In genomic region chr9:131735238-131736181, GRCh38 we compare ENCODE assay signal across 9 cellular contexts. TPM values are rescaled to one million over a fixed set of nuclear protein-coding genes. Genes with fewer than 3 reads are reported as not detected.
A peak's percentile ranks its signal among the peaks of the same experiment; 100 is the strongest.
DNase-seq lines count a peak whose midpoint lies in the region; ATAC-seq lines count a peak whose summit lies in the region.
"Had no signal": no experiment of that assay in that cellular context is flagged by ENCODE, and none has a peak within 500 bp of the region (broad histone marks: within the 10 kb centered on the region; RNA-seq: fewer than 3 reads in every experiment).

No MANE protein-coding gene starts in this region.

- H3K36me3 Mint-ChIP-seq in stimulated activated naive CD8-positive, alpha-beta T cell treated with anti-CD3 and anti-CD28 coated beads, Interleukin-15, Interleukin-2, amounts not matched to agents 100 ng/mL and 50 ng/mL, for 24 hours (ENCODE audit: low read depth) = peaks cover 27% of the 10 kb centered on the region
- peaks cover 70% of the 10 kb centered on the region for H3K36me3 Mint-ChIP-seq in activated T-helper 17 cell treated with anti-CD3 and anti-CD28 coated beads, Interleukin-2, amount 50 U/mL, for 72 hours (ENCODE audit: low read depth)
- H3K36me3 Mint-ChIP-seq in memory B cell = peaks cover 9% of the 10 kb centered on the region

- no peak for DNase-seq in stimulated activated naive CD8-positive, alpha-beta T cell treated with anti-CD3 and anti-CD28 coated beads, Interleukin-15, Interleukin-2, amounts not matched to agents 100 U/mL and 50 U/mL, for 24 hours
- DNase-seq in memory B cell (ENCODE audit: low spot score in 2 of 2) (no peak), UCSD-AML1 (lab: John Stamatoyannopoulos, UW; ENCODE audit: unreplicated experiment) (no peak), EL (no peak)
- no peak for DNase-seq in activated effector memory CD4-positive, alpha-beta T cell treated with anti-CD3 and anti-CD28 coated beads, Interleukin-2, amount 50 U/mL, for 16 hours
- DNase-seq: activated CD4-positive, alpha-beta T cell treated with anti-CD3 and anti-CD28 coated beads for 4 hours had no signal

- peak overlapping the region; percentile 61 for H3K4me3 Mint-ChIP-seq in stimulated activated naive CD8-positive, alpha-beta T cell treated with anti-CD3 and anti-CD28 coated beads, Interleukin-15, Interleukin-2, amounts not matched to agents 100 ng/mL and 50 ng/mL, for 24 hours
- H3K4me3 Mint-ChIP-seq in activated T-helper 17 cell treated with anti-CD3 and anti-CD28 coated beads, Interleukin-2, amount 50 U/mL, for 72 hours = peak overlapping the region; percentile 87
- peak overlapping the region; percentile 82 for H3K4me3 Mint-ChIP-seq in memory B cell

- no peaks in the 10 kb centered on the region for H3K9me3 Mint-ChIP-seq in stimulated activated naive CD8-positive, alpha-beta T cell treated with anti-CD3 and anti-CD28 coated beads, Interleukin-15, Interleukin-2, amounts not matched to agents 100 ng/mL and 50 ng/mL, for 24 hours
- no peaks in the 10 kb centered on the region for H3K9me3 Mint-ChIP-seq in activated T-helper 17 cell treated with anti-CD3 and anti-CD28 coated beads, Interleukin-2, amount 50 U/mL, for 72 hours
- no peaks in the 10 kb centered on the region for H3K9me3 Mint-ChIP-seq in memory B cell

- H3K27ac Mint-ChIP-seq in stimulated activated naive CD8-positive, alpha-beta T cell treated with anti-CD3 and anti-CD28 coated beads, Interleukin-15, Interleukin-2, amounts not matched to agents 100 ng/mL and 50 ng/mL, for 24 hours = peak overlapping the region; percentile 78
- peak overlapping the region; percentile 92 for H3K27ac Mint-ChIP-seq in activated T-helper 17 cell treated with anti-CD3 and anti-CD28 coated beads, Interleukin-2, amount 50 U/mL, for 72 hours
- H3K27ac Mint-ChIP-seq in memory B cell = peak overlapping the region; percentile 94

- ATAC-seq in stimulated activated naive CD8-positive, alpha-beta T cell treated with anti-CD3 and anti-CD28 coated beads, Interleukin-15, Interleukin-2, amounts not matched to agents 100 U/mL and 50 U/mL, for 24 hours = no peak
- ATAC-seq in activated T-helper 17 cell treated with anti-CD3 and anti-CD28 coated beads, Interleukin-2, amount 50 U/mL, for 72 hours (replicated peaks) = no peak
- ATAC-seq in memory B cell (ENCODE audit: low read depth) (no peak), HG03108 (IDR thresholded peaks at IDR 0.05; ENCODE audit: unreplicated experiment) (no peak)

- H3K4me1 Mint-ChIP-seq in stimulated activated naive CD8-positive, alpha-beta T cell treated with anti-CD3 and anti-CD28 coated beads, Interleukin-15, Interleukin-2, amounts not matched to agents 100 ng/mL and 50 ng/mL, for 24 hours (ENCODE audit: low read depth) = peaks cover 86% of the 10 kb centered on the region
- H3K4me1 Mint-ChIP-seq in activated T-helper 17 cell treated with anti-CD3 and anti-CD28 coated beads, Interleukin-2, amount 50 U/mL, for 72 hours = peaks cover 57% of the 10 kb centered on the region
- peaks cover 59% of the 10 kb centered on the region for H3K4me1 Mint-ChIP-seq in memory B cell

- no peaks in the 10 kb centered on the region for H3K27me3 Mint-ChIP-seq in stimulated activated naive CD8-positive, alpha-beta T cell treated with anti-CD3 and anti-CD28 coated beads, Interleukin-15, Interleukin-2, amounts not matched to agents 100 ng/mL and 50 ng/mL, for 24 hours
- H3K27me3 Mint-ChIP-seq in activated T-helper 17 cell treated with anti-CD3 and anti-CD28 coated beads, Interleukin-2, amount 50 U/mL, for 72 hours = no peaks in the 10 kb centered on the region
- no peaks in the 10 kb centered on the region for H3K27me3 Mint-ChIP-seq in memory B cell

RNA-seq across cellular contexts. Expression of gene RAPGEF1, which starts 4.4 kb away (rescaled TPM):
- 100 to 1,000 TPM; 147 to 167 TPM for total RNA-seq in activated T-helper 17 cell treated with anti-CD3 and anti-CD28 coated beads, Interleukin-2, amount 50 U/mL, for 72 hours
